ENCODE assay signal across 27 cellular contexts in genomic region chr3:102329561-102329960, GRCh38.
"Had no signal": no experiment of that assay in that cellular context is flagged by ENCODE, and none has a peak within 500 bp of the region (broad histone marks: within the 10 kb centered on the region; RNA-seq: fewer than 3 reads in every experiment).

No MANE protein-coding gene starts in this region.

- H3K9me3 ChIP-seq: colonic mucosa, esophagus muscularis mucosa, esophagus squamous epithelium, gastrocnemius medialis, gastroesophageal sphincter, heart left ventricle, heart right ventricle had no signal

- DNase-seq: colonic mucosa; cortex of kidney; dermis blood vessel endothelial cell; dorsolateral prefrontal cortex; effector CD4-positive, alpha-beta T cell; effector CD8-positive, alpha-beta T cell; effector memory CD4-positive, alpha-beta T cell; effector memory CD8-positive, alpha-beta T cell; endodermal cell; erythroblast; esophagus squamous epithelium; foreskin keratinocyte; foreskin melanocyte; gastrocnemius medialis; glutamatergic neuron; head of caudate nucleus; heart left ventricle; heart right ventricle had no signal

- H3K4me3 ChIP-seq: colonic mucosa, coronary artery, dorsolateral prefrontal cortex, esophagus muscularis mucosa, esophagus squamous epithelium, gastrocnemius medialis, gastroesophageal sphincter, heart left ventricle, heart right ventricle had no signal

- H3K27ac ChIP-seq: colonic mucosa, coronary artery, dorsolateral prefrontal cortex, epithelial cell of prostate, esophagus muscularis mucosa, esophagus squamous epithelium, foreskin keratinocyte, gastrocnemius medialis, gastroesophageal sphincter, heart left ventricle, heart right ventricle had no signal

- H3K27me3 ChIP-seq: colonic mucosa, dorsolateral prefrontal cortex, esophagus muscularis mucosa, esophagus squamous epithelium, foreskin keratinocyte, gastrocnemius medialis, gastroesophageal sphincter, heart left ventricle, heart right ventricle had no signal

- ATAC-seq: effector memory CD8-positive, alpha-beta T cell; esophagus mucosa; foreskin keratinocyte; gastrocnemius medialis; gastroesophageal sphincter; heart left ventricle; heart right ventricle had no signal

- FAIRE-seq: colon, endometrium, endothelial cell of umbilical vein, frontal cortex had no signal

- H3K4me1 ChIP-seq: colonic mucosa, esophagus muscularis mucosa, esophagus squamous epithelium, gastrocnemius medialis, gastroesophageal sphincter, heart left ventricle, heart right ventricle had no signal

- H3K36me3 ChIP-seq: colonic mucosa, esophagus muscularis mucosa, esophagus squamous epithelium, gastrocnemius medialis, gastroesophageal sphincter, heart left ventricle, heart right ventricle had no signal
